Comparison of ENCODE assay signal across 1 cellular context in genomic region chr7:41997151-41997550, GRCh38.
TF ChIP-seq lines count a peak whose summit lies in the region.

No MANE protein-coding gene starts in this region.

TF ChIP-seq in SK-N-SH, 30 proteins besides CTCF, POLR2A, EP300 and RAD21:
- no peak for TF ChIP-seq USF2 (IDR thresholded peaks at IDR 0.05; ENCODE audit: borderline replicate concordance, low read depth, low read length)
- no peak for TF ChIP-seq REST (IDR thresholded peaks at IDR 0.05; ENCODE audit: low read depth, low read length)
- no peak for TF ChIP-seq TAF1 (IDR thresholded peaks at IDR 0.05; ENCODE audit: borderline replicate concordance, low read depth, low read length)
- no peak for TF ChIP-seq NFIC (IDR thresholded peaks at IDR 0.05; ENCODE audit: borderline replicate concordance)
- TF ChIP-seq GABPA (IDR thresholded peaks at IDR 0.05; ENCODE audit: low read depth), result no peak
- TF ChIP-seq MAX (IDR thresholded peaks at IDR 0.05; ENCODE audit: low read depth), result no peak
- TF ChIP-seq RXRA (IDR thresholded peaks at IDR 0.05; ENCODE audit: borderline replicate concordance, low read depth), result no peak
- no peak for TF ChIP-seq TEAD4 (IDR thresholded peaks at IDR 0.05; ENCODE audit: borderline replicate concordance, insufficient read depth)
- TF ChIP-seq FOXJ3 (CRISPR knock-in tag; IDR thresholded peaks at IDR 0.05), result no peak
- no peak for TF ChIP-seq JUND (IDR thresholded peaks at IDR 0.05)
TF ChIP-seq in SK-N-SH: peak in this region for 0.
